ENCODE assay signal across 9 cellular contexts in genomic region chr17:32998111-32998892, GRCh38. TPM values are rescaled to one million over a fixed set of nuclear protein-coding genes. Genes with fewer than 3 reads are reported as not detected.
DNase-seq lines count a peak whose midpoint lies in the region; ATAC-seq, FAIRE-seq and TF ChIP-seq lines count a peak whose summit lies in the region.
"Had no signal": no experiment of that assay in that cellular context is flagged by ENCODE, and none has a peak within 500 bp of the region (broad histone marks: within the 10 kb centered on the region; RNA-seq: fewer than 3 reads in every experiment).

No MANE protein-coding gene starts in this region.

- no peaks in the 10 kb centered on the region for H3K36me3 ChIP-seq in PC-9 (ENCODE audit: low read depth)

- no peak for FAIRE-seq in D721Med (lab: Jason Lieb, UNC)

- peaks cover 5% of the 10 kb centered on the region in 2 donors for H3K4me1 Mint-ChIP-seq in natural killer cell treated with Interleukin-12 subunit alpha and Interleukin-12 subunit beta and Interleukin-15 and Interleukin-18, amount 100 ng/mL, for 72 hours (ENCODE audit: low read depth in 2 of 2)
- peaks cover 4 to 6% of the 10 kb centered on the region in 2 donors for H3K4me1 Mint-ChIP-seq in stimulated activated naive B cell treated with anti-CD40 and anti-IgM and Interleukin-4, amounts not matched to agents 10 μg/mL and 1 μg/mL and 100 μg/mL, for 72 hours

- peak overlapping the region; percentile 32 for H3K4me2 ChIP-seq in PC-9

- H2AFZ ChIP-seq in PC-9 = no peak overlapping the region

- no peak for DNase-seq in D721Med (ENCODE audit: insufficient read length, low spot score)
- peak; percentile 52 for DNase-seq in HT1080 (ENCODE audit: low read depth)
- peak in 1 of 2 experiments; percentile 61 for DNase-seq in PC-9
- DNase-seq in activated T-helper 1 cell treated with Interleukin-2 at 50 U/mL for 16 hours (ENCODE audit: low read depth) = peak; percentile 45
- peak; percentile 64 for DNase-seq in fibroblast of peridontal ligament (ENCODE audit: extremely low read depth)
- DNase-seq in natural killer cell treated with Interleukin-12 subunit alpha and Interleukin-12 subunit beta and Interleukin-15 and Interleukin-18, amount 100 ng/mL, for 72 hours (ENCODE audit: low spot score) = peak; percentile 69
- peak; percentile 45 for DNase-seq in stimulated activated naive B cell treated with anti-CD40 and anti-IgM and Interleukin-4, amounts not matched to agents 10 μg/mL and 1 μg/mL and 100 μg/mL, for 72 hours

- H3K4me1 ChIP-seq in PC-9 (replicated peaks; ENCODE audit: insufficient read depth) = no peaks in the 10 kb centered on the region

- H4K20me1 ChIP-seq in PC-9 (ENCODE audit: insufficient read depth) = no peaks in the 10 kb centered on the region; the same call in 1 of the 2 replicates

- CTCF ChIA-PET in PC-9 (lab: Charles Lee) = no interaction called here

- POLR2A ChIA-PET in PC-9 (lab: Charles Lee; ENCODE audit: unreplicated experiment) = no interaction called here

- no peaks in the 10 kb centered on the region for H3K79me2 ChIP-seq in PC-9 (ENCODE audit: low read depth)

- H3K27ac ChIP-seq in PC-9 = no peak overlapping the region

- no peaks in the 10 kb centered on the region for H3K9me3 ChIP-seq in PC-9 (ENCODE audit: insufficient read depth, low read depth)

- no peak overlapping the region for H3K27ac Mint-ChIP-seq in natural killer cell treated with Interleukin-12 subunit alpha and Interleukin-12 subunit beta and Interleukin-15 and Interleukin-18, amount 100 ng/mL, for 72 hours
- no peak overlapping the region for H3K27ac Mint-ChIP-seq in stimulated activated naive B cell treated with anti-CD40 and anti-IgM and Interleukin-4, amounts not matched to agents 10 μg/mL and 1 μg/mL and 100 μg/mL, for 72 hours
- H3K27ac Mint-ChIP-seq: dendritic cell treated with granulocyte-macrophage colony-stimulating factor and Interleukin-4, amounts not matched to agents 40 ng/mL and 50 ng/mL, for 4 days had no signal

- ATAC-seq in natural killer cell treated with Interleukin-12 subunit alpha and Interleukin-12 subunit beta and Interleukin-15 and Interleukin-18, amount 100 ng/mL, for 72 hours = peak in 1 of 2 donors; percentile 66
- ATAC-seq in stimulated activated naive B cell treated with anti-CD40 and anti-IgM and Interleukin-4, amounts not matched to agents 10 μg/mL and 1 μg/mL and 100 μg/mL, for 72 hours (replicated peaks) = peak; percentile 74 to 78
- no peak for ATAC-seq in HG02938 (IDR thresholded peaks at IDR 0.05; ENCODE audit: unreplicated experiment)

- peak; percentile 94 for TF ChIP-seq CTCF in D721Med (IDR thresholded peaks at IDR 0.05; ENCODE audit: insufficient read depth, missing control alignments)
- peak; percentile 88 for TF ChIP-seq CTCF in PC-9 (conservative IDR thresholded peaks at IDR 0.05)

- 0 out of 2 replicates have a peak, but pooled peaks cover 3% of the 10 kb centered on the region for H3K9me2 ChIP-seq in PC-9 (ENCODE audit: insufficient read depth)

- H3K4me3 ChIP-seq in PC-9 = no peak overlapping the region

- H3K27me3 Mint-ChIP-seq in natural killer cell treated with Interleukin-12 subunit alpha and Interleukin-12 subunit beta and Interleukin-15 and Interleukin-18, amount 100 ng/mL, for 72 hours = peaks cover 12 to 23% of the 10 kb centered on the region in 2 donors
- H3K27me3 Mint-ChIP-seq in stimulated activated naive B cell treated with anti-CD40 and anti-IgM and Interleukin-4, amounts not matched to agents 10 μg/mL and 1 μg/mL and 100 μg/mL, for 72 hours = peaks cover 18 to 23% of the 10 kb centered on the region in 2 donors

- no peak overlapping the region for H3K4me3 Mint-ChIP-seq in natural killer cell treated with Interleukin-12 subunit alpha and Interleukin-12 subunit beta and Interleukin-15 and Interleukin-18, amount 100 ng/mL, for 72 hours
- H3K4me3 Mint-ChIP-seq in stimulated activated naive B cell treated with anti-CD40 and anti-IgM and Interleukin-4, amounts not matched to agents 10 μg/mL and 1 μg/mL and 100 μg/mL, for 72 hours = no peak overlapping the region
- H3K4me3 Mint-ChIP-seq: dendritic cell treated with granulocyte-macrophage colony-stimulating factor and Interleukin-4, amounts not matched to agents 40 ng/mL and 50 ng/mL, for 4 days had no signal

- H3F3A ChIP-seq in PC-9 (ENCODE audit: insufficient read depth, low read depth) = no peaks in the 10 kb centered on the region

- H3K27me3 ChIP-seq in PC-9 (ENCODE audit: insufficient read depth, low read depth) = peaks cover 45% of the 10 kb centered on the region

- no peaks in the 10 kb centered on the region for H3K9me3 Mint-ChIP-seq in natural killer cell treated with Interleukin-12 subunit alpha and Interleukin-12 subunit beta and Interleukin-15 and Interleukin-18, amount 100 ng/mL, for 72 hours
- no peaks in the 10 kb centered on the region for H3K9me3 Mint-ChIP-seq in stimulated activated naive B cell treated with anti-CD40 and anti-IgM and Interleukin-4, amounts not matched to agents 10 μg/mL and 1 μg/mL and 100 μg/mL, for 72 hours
- H3K9me3 Mint-ChIP-seq: dendritic cell treated with granulocyte-macrophage colony-stimulating factor and Interleukin-4, amounts not matched to agents 40 ng/mL and 50 ng/mL, for 4 days had no signal

- intact Hi-C loops in PC-9 (cut with micrococcal nuclease; ENCODE audit: unreplicated experiment) = loop anchor here (5.0 kb wide), 1 partner anchor 216 kb away; no protein-coding TSS in a partner anchor

- BruUV-seq in PC-9 (replicated peaks; lab: Mats Ljungman, UMichigan) = no TSS peak

- H3K36me3 Mint-ChIP-seq in natural killer cell treated with Interleukin-12 subunit alpha and Interleukin-12 subunit beta and Interleukin-15 and Interleukin-18, amount 100 ng/mL, for 72 hours = no peaks in the 10 kb centered on the region
- no peaks in the 10 kb centered on the region for H3K36me3 Mint-ChIP-seq in stimulated activated naive B cell treated with anti-CD40 and anti-IgM and Interleukin-4, amounts not matched to agents 10 μg/mL and 1 μg/mL and 100 μg/mL, for 72 hours

RNA-seq across cellular contexts. Expression of gene SPACA3, which starts 6.7 kb away (rescaled TPM):
- 0.53 TPM in 1 of 2 replicates, not detected in the other for total RNA-seq in HT1080 (2014; rRNA removed; shearing (Covaris generic))
- 0.10 TPM in 1 of 2 replicates, not detected in the other for polyA plus RNA-seq in HT1080 (2015; cell fraction: cytosol; rRNA removed)
- not detected in 2 replicates for polyA plus RNA-seq in HT1080 (2015; cell fraction: nucleus; rRNA removed)
- not detected in 2 replicates for total RNA-seq in PC-9 (2021)
- total RNA-seq in natural killer cell treated with Interleukin-12 subunit alpha and Interleukin-12 subunit beta and Interleukin-15 and Interleukin-18, amount 100 ng/mL, for 72 hours = not detected
